14 cellular contexts compared by ENCODE assay signal in genomic region chr14:100665518-100666032, GRCh38.
DNase-seq lines count a peak whose midpoint lies in the region; ATAC-seq and TF ChIP-seq lines count a peak whose summit lies in the region.
"Had no signal": no experiment of that assay in that cellular context is flagged by ENCODE, and none has a peak within 500 bp of the region (broad histone marks: within the 10 kb centered on the region; RNA-seq: fewer than 3 reads in every experiment).

No MANE protein-coding gene starts in this region.

- H3K4me3 ChIP-seq in right atrium auricular region (no peak overlapping the region), endodermal cell (ENCODE audit: low read length) (no peak overlapping the region), testis (no peak overlapping the region)
- H3K4me3 ChIP-seq: PC-9 had no signal

- H3K4me1 Mint-ChIP-seq in endodermal cell (peaks cover 48% of the 10 kb centered on the region), mesothelial cell of epicardium (peaks cover 34% of the 10 kb centered on the region)

- TF ChIP-seq CTCF in right atrium auricular region (IDR thresholded peaks at IDR 0.05) (no peak), endodermal cell (conservative IDR thresholded peaks at IDR 0.05) (no peak), mesothelial cell of epicardium (IDR thresholded peaks at IDR 0.05; ENCODE audit: unreplicated experiment) (no peak), testis (IDR thresholded peaks at IDR 0.05) (no peak)

- H3K4me1 ChIP-seq in right atrium auricular region, result peaks cover 0 to 6% of the 10 kb centered on the region in 2 donors
- H3K4me1 ChIP-seq in endodermal cell (ENCODE audit: control insufficient read depth, insufficient read depth, low read length), result peaks cover 19% of the 10 kb centered on the region
- peaks cover 65% of the 10 kb centered on the region for H3K4me1 ChIP-seq in testis

- no peaks in the 10 kb centered on the region for H3K36me3 ChIP-seq in right atrium auricular region
- H3K36me3 ChIP-seq in endodermal cell (ENCODE audit: control insufficient read depth, insufficient read depth, low read length), result no peaks in the 10 kb centered on the region
- H3K36me3 ChIP-seq in testis (ENCODE audit: low read depth, missing control alignments), result no peaks in the 10 kb centered on the region

- DNase-seq in Right ventricle myocardium superior (no peak), right atrium auricular region (ENCODE audit: low spot score) (no peak), endodermal cell (peak; percentile 46), mesothelial cell of epicardium (ENCODE audit: low spot score in 2 of 2, unreplicated experiment in 2 of 2) (no peak), testis (peak; percentile 63), NCI-H2171 (lab: John Stamatoyannopoulos, UW) (no peak)
- DNase-seq: kidney glomerular epithelial cell; NCI-H226; PC-9; stimulated activated CD8-positive, alpha-beta memory T cell treated with anti-CD3 and anti-CD28 coated beads, Interleukin-4, amount 100 ng/mL, for 48 hours had no signal

- H3K27ac ChIP-seq in right atrium auricular region (no peak overlapping the region), endodermal cell (ENCODE audit: low read depth, low read length) (no peak overlapping the region), testis (peak overlapping the region; percentile 66 to 75)
- H3K27ac ChIP-seq: PC-9 had no signal

- no peak overlapping the region for H3K9ac ChIP-seq in endodermal cell (ENCODE audit: extremely low read depth, low read length, poor library complexity, severe bottlenecking)

- peak; percentile 16 for ATAC-seq in Right ventricle myocardium superior (ENCODE audit: poor library complexity)
- no peak for ATAC-seq in GM21526 (IDR thresholded peaks at IDR 0.05; ENCODE audit: low FRiP score, unreplicated experiment)
- ATAC-seq in HG02623 (IDR thresholded peaks at IDR 0.05; ENCODE audit: unreplicated experiment), result no peak

- H3K4me3 Mint-ChIP-seq in endodermal cell (no peak overlapping the region), mesothelial cell of epicardium (no peak overlapping the region)
- H3K4me3 Mint-ChIP-seq: activated naive CD8-positive, alpha-beta T cell; neural crest cell had no signal

- H3K27me3 Mint-ChIP-seq in endodermal cell (ENCODE audit: insufficient read depth) (peaks cover 2% of the 10 kb centered on the region), mesothelial cell of epicardium (ENCODE audit: low read depth) (peaks cover 5% of the 10 kb centered on the region)

- H3K9me3 Mint-ChIP-seq in endodermal cell, result no peaks in the 10 kb centered on the region
- no peaks in the 10 kb centered on the region for H3K9me3 Mint-ChIP-seq in mesothelial cell of epicardium
- H3K9me3 Mint-ChIP-seq: neural crest cell had no signal

- 86 to 88% methylated on average over 8 to 11 of the region's 11 CpGs for WGBS in endodermal cell (ENCODE audit: insufficient coverage in 1 of 2, insufficient read length in 1 of 2), 2 experiments
- 42 to 64% methylated on average over 11 of the region's 11 CpGs for WGBS in testis, 2 donors

- H3K27ac Mint-ChIP-seq in endodermal cell (no peak overlapping the region), mesothelial cell of epicardium (peak overlapping the region; percentile 44)
- H3K27ac Mint-ChIP-seq: activated naive CD8-positive, alpha-beta T cell had no signal

- intact Hi-C loops in Right ventricle myocardium superior (cut with DNase I) (loop anchor here (10.0 kb wide), 1 partner anchor 959 kb away; no protein-coding TSS in a partner anchor), testis (cut with DNase I; ENCODE audit: low total_unique reads) (loop anchor here (10.0 kb wide), 1 partner anchor 159 kb away; the partner anchor contains the start of gene MEG3)

- H3K36me3 Mint-ChIP-seq in endodermal cell (ENCODE audit: low read depth), result no peaks in the 10 kb centered on the region
- no peaks in the 10 kb centered on the region for H3K36me3 Mint-ChIP-seq in mesothelial cell of epicardium
- H3K36me3 Mint-ChIP-seq: activated naive CD8-positive, alpha-beta T cell had no signal

- TF ChIP-seq POLR2A in testis (IDR thresholded peaks at IDR 0.05), result no peak

- H3K9me3 ChIP-seq in right atrium auricular region (no peaks in the 10 kb centered on the region), endodermal cell (ENCODE audit: control insufficient read depth, low read length) (no peaks in the 10 kb centered on the region), testis (no peaks in the 10 kb centered on the region)

- H3K27me3 ChIP-seq in right atrium auricular region (no peaks in the 10 kb centered on the region), endodermal cell (ENCODE audit: control insufficient read depth, insufficient read depth, low read length, poor library complexity, severe bottlenecking) (no peaks in the 10 kb centered on the region), testis (no peaks in the 10 kb centered on the region)

Comparison
In these comparisons a context has a peak if more than half of its experiments do, and no peak if none do; other contexts are left out.
1. DNase-seq: peak in endodermal cell (single experiment) and testis (single experiment); none in Right ventricle myocardium superior (single experiment), right atrium auricular region (single experiment), mesothelial cell of epicardium (0 of 2) and NCI-H2171 (single experiment).
2. H3K27ac ChIP-seq: peak in testis (2 of 2); none in right atrium auricular region (0 of 2) and endodermal cell (single experiment).